In genomic region chr15:32373671-32374070, GRCh38 we compare ENCODE assay signal across 12 cellular contexts. TPM values are rescaled to one million over a fixed set of nuclear protein-coding genes. Genes with fewer than 3 reads are reported as not detected.
DNase-seq lines count a peak whose midpoint lies in the region; ATAC-seq and TF ChIP-seq lines count a peak whose summit lies in the region.
"Not testable (repeated sequence)": the region's sequence is repeated elsewhere in the genome, so short reads cannot be mapped to it uniquely, and the experiment has no call there.
"Had no signal": no experiment of that assay in that cellular context is flagged by ENCODE, and none has a peak within 500 bp of the region (broad histone marks: within the 10 kb centered on the region; RNA-seq: fewer than 3 reads in every experiment).

No MANE protein-coding gene starts in this region.

- in situ Hi-C loops in Panc1 (cut with HindIII; ENCODE audit: low pct_unique_long_range_greater_than_20kb, low sequenced_read_pairs): not testable (repeated sequence)

- intact Hi-C loops in CD4-positive, alpha-beta T cell (cut with DNase I, micrococcal nuclease); Panc1 (cut with micrococcal nuclease; ENCODE audit: unreplicated experiment); naive thymus-derived CD4-positive, alpha-beta T cell (cut with micrococcal nuclease): not testable (repeated sequence)

- H3K4me1 Mint-ChIP-seq in CD4-positive, alpha-beta T cell (ENCODE audit: low read depth); T-helper 17 cell; activated CD8-positive, alpha-beta T cell treated with anti-CD3 and anti-CD28 coated beads, Interleukin-2, amount 10 ng/mL, durations not matched to agents 7 days and 5 days (ENCODE audit: low read depth); activated T-helper 17 cell treated with anti-CD3 and anti-CD28 coated beads, Interleukin-2, amount 50 U/mL, for 72 hours; central memory CD8-positive, alpha-beta T cell; naive thymus-derived CD4-positive, alpha-beta T cell; stimulated activated effector memory CD8-positive, alpha-beta T cell treated with anti-CD3 and anti-CD28 coated beads, Interleukin-12 subunit alpha, Interleukin-12 subunit beta, amount 100 ng/mL, for 72 hours: not testable (repeated sequence)

- not testable (repeated sequence) for H3K27me3 Mint-ChIP-seq in CD4-positive, alpha-beta T cell; T-helper 17 cell; activated CD8-positive, alpha-beta T cell treated with anti-CD3 and anti-CD28 coated beads, Interleukin-2, amount 10 ng/mL, durations not matched to agents 7 days and 5 days (ENCODE audit: low read depth); activated T-helper 17 cell treated with anti-CD3 and anti-CD28 coated beads, Interleukin-2, amount 50 U/mL, for 72 hours; central memory CD8-positive, alpha-beta T cell; naive thymus-derived CD4-positive, alpha-beta T cell

- not testable (repeated sequence) for H3K4me3 ChIP-seq in Panc1 (ENCODE audit: low read depth in 2 of 2, low read length in 2 of 2); naive thymus-derived CD4-positive, alpha-beta T cell (ENCODE audit: low read length)

- H3K27me3 ChIP-seq in CD4-positive, alpha-beta T cell (ENCODE audit: control insufficient read depth, insufficient read depth, low read length); Panc1 (ENCODE audit: control insufficient read depth, insufficient read depth, low read length); naive thymus-derived CD4-positive, alpha-beta T cell (ENCODE audit: control insufficient read depth in 2 of 2, insufficient read depth in 2 of 2, low read length in 2 of 2): not testable (repeated sequence)

- POLR2A ChIA-PET in CD4-positive, alpha-beta T cell (lab: Charles Lee); Panc1 (lab: Charles Lee); activated CD8-positive, alpha-beta T cell treated with anti-CD3 and anti-CD28 coated beads, Interleukin-2, amount 10 ng/mL, durations not matched to agents 7 days and 5 days (lab: Charles Lee); naive thymus-derived CD4-positive, alpha-beta T cell (lab: Charles Lee): not testable (repeated sequence)

- H3K27ac ChIP-seq in CD4-positive, alpha-beta T cell (ENCODE audit: low read depth, low read length); Panc1 (ENCODE audit: low read length); naive thymus-derived CD4-positive, alpha-beta T cell (ENCODE audit: low read depth, low read length): not testable (repeated sequence)

- H3K9me3 ChIP-seq in CD4-positive, alpha-beta T cell (ENCODE audit: control insufficient read depth, low read length); Panc1 (ENCODE audit: control insufficient read depth, insufficient read depth, low read depth, low read length); T-helper 17 cell (ENCODE audit: control insufficient read depth, low read length, poor library complexity, severe bottlenecking); naive thymus-derived CD4-positive, alpha-beta T cell (ENCODE audit: control insufficient read depth in 2 of 3, low read length in 3 of 3): not testable (repeated sequence)

- not testable (repeated sequence) for H3K4me1 ChIP-seq in Panc1 (ENCODE audit: control insufficient read depth, insufficient read depth, low read length); naive thymus-derived CD4-positive, alpha-beta T cell (ENCODE audit: control insufficient read depth in 2 of 2, insufficient read depth in 2 of 2, low read length in 2 of 2)

- H3K9me3 Mint-ChIP-seq in CD4-positive, alpha-beta T cell; activated CD8-positive, alpha-beta T cell treated with anti-CD3 and anti-CD28 coated beads, Interleukin-2, amount 10 ng/mL, durations not matched to agents 7 days and 5 days (ENCODE audit: insufficient read depth); activated T-helper 17 cell treated with anti-CD3 and anti-CD28 coated beads, Interleukin-2, amount 50 U/mL, for 72 hours; central memory CD8-positive, alpha-beta T cell; naive thymus-derived CD4-positive, alpha-beta T cell; stimulated activated effector memory CD8-positive, alpha-beta T cell treated with anti-CD3 and anti-CD28 coated beads, Interleukin-12 subunit alpha, Interleukin-12 subunit beta, amount 100 ng/mL, for 72 hours: not testable (repeated sequence)

- not testable (repeated sequence) for DNase-seq in CD4-positive, alpha-beta T cell; Panc1 (ENCODE audit: low read depth, low spot score); T-helper 17 cell; activated CD8-positive, alpha-beta T cell treated with anti-CD3 and anti-CD28 coated beads, Interleukin-2, amount 10 ng/mL, durations not matched to agents 7 days and 5 days; central memory CD8-positive, alpha-beta T cell (ENCODE audit: low spot score in 2 of 2); naive thymus-derived CD4-positive, alpha-beta T cell; stimulated activated effector memory CD8-positive, alpha-beta T cell treated with anti-CD3 and anti-CD28 coated beads, Interleukin-12 subunit alpha, Interleukin-12 subunit beta, amount 100 ng/mL, for 72 hours (ENCODE audit: low spot score in 2 of 2)

- not testable (repeated sequence) for TF ChIP-seq CTCF in CD4-positive, alpha-beta T cell (IDR thresholded peaks at IDR 0.05); Panc1 (IDR thresholded peaks at IDR 0.05)

- H3K27ac Mint-ChIP-seq in CD4-positive, alpha-beta T cell; T-helper 17 cell; activated CD8-positive, alpha-beta T cell treated with anti-CD3 and anti-CD28 coated beads, Interleukin-2, amount 10 ng/mL, durations not matched to agents 7 days and 5 days; activated T-helper 17 cell treated with anti-CD3 and anti-CD28 coated beads, Interleukin-2, amount 50 U/mL, for 72 hours; central memory CD8-positive, alpha-beta T cell (ENCODE audit: low read depth); naive thymus-derived CD4-positive, alpha-beta T cell; stimulated activated effector memory CD8-positive, alpha-beta T cell treated with anti-CD3 and anti-CD28 coated beads, Interleukin-12 subunit alpha, Interleukin-12 subunit beta, amount 100 ng/mL, for 72 hours: not testable (repeated sequence)

- ATAC-seq in CD4-positive, alpha-beta T cell (ENCODE audit: poor library complexity): peak; percentile 43
- ATAC-seq in Panc1 (0 out of 2 replicates have a peak, but pooled peaks have one; percentile 35), T-helper 17 cell (peak; percentile 66)
- ATAC-seq in activated CD8-positive, alpha-beta T cell treated with anti-CD3 and anti-CD28 coated beads, Interleukin-2, amount 10 ng/mL, durations not matched to agents 7 days and 5 days: peak; percentile 82
- ATAC-seq in activated T-helper 17 cell treated with anti-CD3 and anti-CD28 coated beads, Interleukin-2, amount 50 U/mL, for 72 hours (replicated peaks): peak; percentile 58
- ATAC-seq in central memory CD8-positive, alpha-beta T cell (replicated peaks; ENCODE audit: extremely low read depth, poor library complexity, severe bottlenecking): peak; percentile 70
- ATAC-seq in naive thymus-derived CD4-positive, alpha-beta T cell: peak; percentile 44
- ATAC-seq in stimulated activated effector memory CD8-positive, alpha-beta T cell treated with anti-CD3 and anti-CD28 coated beads, Interleukin-12 subunit alpha, Interleukin-12 subunit beta, amount 100 ng/mL, for 72 hours: peak; percentile 45

- not testable (repeated sequence) for BruUV-seq in Panc1 (replicated peaks; lab: Mats Ljungman, UMichigan)

- H3K36me3 ChIP-seq in Panc1 (ENCODE audit: control insufficient read depth, insufficient read depth, low read length); naive thymus-derived CD4-positive, alpha-beta T cell (ENCODE audit: control insufficient read depth in 2 of 3, insufficient read depth in 3 of 3, low read length in 3 of 3): not testable (repeated sequence)

- CTCF ChIA-PET in CD4-positive, alpha-beta T cell (lab: Charles Lee); Panc1 (lab: Charles Lee); activated CD8-positive, alpha-beta T cell treated with anti-CD3 and anti-CD28 coated beads, Interleukin-2, amount 10 ng/mL, durations not matched to agents 7 days and 5 days (lab: Charles Lee); naive thymus-derived CD4-positive, alpha-beta T cell (lab: Charles Lee): not testable (repeated sequence)

- not testable (repeated sequence) for H3K4me3 Mint-ChIP-seq in CD4-positive, alpha-beta T cell; T-helper 17 cell; activated CD8-positive, alpha-beta T cell treated with anti-CD3 and anti-CD28 coated beads, Interleukin-2, amount 10 ng/mL, durations not matched to agents 7 days and 5 days; activated T-helper 17 cell treated with anti-CD3 and anti-CD28 coated beads, Interleukin-2, amount 50 U/mL, for 72 hours; central memory CD8-positive, alpha-beta T cell; naive thymus-derived CD4-positive, alpha-beta T cell; stimulated activated effector memory CD8-positive, alpha-beta T cell treated with anti-CD3 and anti-CD28 coated beads, Interleukin-12 subunit alpha, Interleukin-12 subunit beta, amount 100 ng/mL, for 72 hours

- H3K36me3 Mint-ChIP-seq in CD4-positive, alpha-beta T cell (ENCODE audit: low read depth); T-helper 17 cell (ENCODE audit: low read depth); activated CD8-positive, alpha-beta T cell treated with anti-CD3 and anti-CD28 coated beads, Interleukin-2, amount 10 ng/mL, durations not matched to agents 7 days and 5 days (ENCODE audit: low read depth); activated T-helper 17 cell treated with anti-CD3 and anti-CD28 coated beads, Interleukin-2, amount 50 U/mL, for 72 hours (ENCODE audit: low read depth); central memory CD8-positive, alpha-beta T cell (ENCODE audit: insufficient read depth); naive thymus-derived CD4-positive, alpha-beta T cell; stimulated activated effector memory CD8-positive, alpha-beta T cell treated with anti-CD3 and anti-CD28 coated beads, Interleukin-12 subunit alpha, Interleukin-12 subunit beta, amount 100 ng/mL, for 72 hours: not testable (repeated sequence)

RNA-seq across cellular contexts. Expression of gene GOLGA8K, which starts 29.4 kb away (rescaled TPM):
- total RNA-seq in CD4-positive, alpha-beta T cell: under 1 TPM; 0.50 to 0.69 TPM
- total RNA-seq in Panc1 (2021; ENCODE audit: unreplicated experiment): 1.5 TPM
- 1.8 TPM for polyA plus RNA-seq in Panc1 (2012; ENCODE audit: insufficient read length)
- total RNA-seq in T-helper 17 cell: under 1 TPM; 0.26 to 0.32 TPM
- under 1 TPM in 1 of 2 experiments, not detected in 1; 0.68 TPM for total RNA-seq in activated CD8-positive, alpha-beta T cell treated with anti-CD3 and anti-CD28 coated beads, Interleukin-2, amount 10 ng/mL, durations not matched to agents 7 days and 5 days
- total RNA-seq in activated T-helper 17 cell treated with anti-CD3 and anti-CD28 coated beads, Interleukin-2, amount 50 U/mL, for 72 hours: not detected
- total RNA-seq in naive thymus-derived CD4-positive, alpha-beta T cell: 1 to 10 TPM in 3 of 5 experiments, under 1 TPM in 2; 0.36 to 1.5 (median 1.2) TPM
- polyA plus RNA-seq in naive thymus-derived CD4-positive, alpha-beta T cell: not detected
- total RNA-seq: A172, Caco-2, Calu3 had no signal
- polyA plus RNA-seq: CD4-positive, alpha-beta memory T cell had no signal
